In genomic region chr7:43702974-43703373, GRCh38 we compare ENCODE assay signal across 18 cellular contexts.
"Had no signal": no experiment of that assay in that cellular context is flagged by ENCODE, and none has a peak within 500 bp of the region (broad histone marks: within the 10 kb centered on the region; RNA-seq: fewer than 3 reads in every experiment).

No MANE protein-coding gene starts in this region.

- H3K27ac Mint-ChIP-seq: activated naive CD4-positive, alpha-beta T cell treated with anti-CD3 and anti-CD28 coated beads, Interleukin-2, amount 50 U/mL, for 24 hours; brain had no signal

- DNase-seq: activated CD4-positive, alpha-beta T cell treated with anti-CD3 and anti-CD28 coated beads for 4 hours; amygdala; central memory CD4-positive, alpha-beta T cell; hippocampal formation; left ventricle myocardium inferior; mucosa of descending colon; naive thymus-derived CD8-positive, alpha-beta T cell; posterior cingulate gyrus; stimulated activated CD4-positive, alpha-beta T cell treated with anti-CD3 and anti-CD28 coated beads, Interleukin-4, amount 100 ng/mL, for 4 hours; stimulated activated CD8-positive, alpha-beta memory T cell treated with anti-CD3 and anti-CD28 coated beads, Interleukin-4, amount 100 ng/mL, for 48 hours; stomach; T-helper 2 cell; upper lobe of right lung had no signal

- ATAC-seq: mucosa of descending colon; naive thymus-derived CD8-positive, alpha-beta T cell; upper lobe of right lung had no signal

- H3K27me3 Mint-ChIP-seq: activated naive CD4-positive, alpha-beta T cell treated with anti-CD3 and anti-CD28 coated beads, Interleukin-2, amount 50 U/mL, for 24 hours; brain; naive thymus-derived CD8-positive, alpha-beta T cell had no signal

- H3K36me3 ChIP-seq: left ventricle myocardium inferior, thoracic aorta, upper lobe of right lung had no signal

- H3K27me3 ChIP-seq: esophagus muscularis mucosa, stomach, upper lobe of right lung had no signal

- H3K27ac ChIP-seq: coronary artery, esophagus muscularis mucosa, left ventricle myocardium inferior, stomach, thoracic aorta, upper lobe of right lung had no signal

- H3K4me3 ChIP-seq: coronary artery, esophagus muscularis mucosa, left ventricle myocardium inferior, mucosa of descending colon, stomach, thoracic aorta, upper lobe of right lung had no signal

- H3K4me1 ChIP-seq: upper lobe of right lung had no signal

- H3K9me3 Mint-ChIP-seq: activated naive CD4-positive, alpha-beta T cell treated with anti-CD3 and anti-CD28 coated beads, Interleukin-2, amount 50 U/mL, for 24 hours; naive thymus-derived CD8-positive, alpha-beta T cell had no signal

- H3K9me3 ChIP-seq: esophagus muscularis mucosa, left ventricle myocardium inferior, mucosa of descending colon, stomach, thoracic aorta, upper lobe of right lung had no signal

- H3K4me3 Mint-ChIP-seq: activated naive CD4-positive, alpha-beta T cell treated with anti-CD3 and anti-CD28 coated beads, Interleukin-2, amount 50 U/mL, for 24 hours; brain; naive thymus-derived CD8-positive, alpha-beta T cell had no signal
